In the genomic region with DNA sequence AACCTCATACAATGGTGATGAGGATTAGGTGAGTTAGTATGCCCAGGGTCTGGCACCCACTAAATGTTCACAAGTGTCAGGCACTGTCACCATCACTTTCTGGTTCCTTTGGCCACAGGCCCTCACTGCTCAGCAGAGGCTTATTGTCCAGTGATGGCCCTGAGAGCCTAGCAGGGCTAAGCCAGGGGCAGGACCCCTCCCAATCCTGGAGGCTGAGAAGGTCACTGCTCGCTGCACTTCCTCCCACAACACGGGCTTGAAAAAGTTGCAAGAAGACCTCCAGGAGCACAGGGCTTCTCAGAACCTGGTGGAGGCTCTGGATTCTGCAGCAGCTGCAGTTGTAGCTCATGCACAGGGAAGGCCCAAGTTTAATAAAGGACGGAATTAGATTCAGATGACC, we compare ENCODE assay signal across 21 cellular contexts. TPM values are rescaled to one million over a fixed set of nuclear protein-coding genes. Genes with fewer than 3 reads are reported as not detected.
"Had no signal": no experiment of that assay in that cellular context is flagged by ENCODE, and none has a peak within 500 bp of the region (broad histone marks: within the 10 kb centered on the region; RNA-seq: fewer than 3 reads in every experiment).

No MANE protein-coding gene starts in this region.

- H3K27ac ChIP-seq: SJSA1, SK-N-MC had no signal

- H3K36me3 ChIP-seq: MG63, SJSA1 had no signal

- DNase-seq: Karpas-422, KG1, MG63, NCI-H1092 treated with DMSO at 0.1 percent for 48 hours, NCI-H1436, NCI-H187, NCI-H2029, NCI-H2081 treated with DMSO at 0.1 percent for 48 hours, NCI-H2171, NCI-H226, NCI-H446, NCI-H510A, NCI-H524 treated with DMSO at 0.1 percent for 48 hours, NCI-H69, NCI-H774, Right ventricle myocardium superior, RPMI8226, SIG-M5 had no signal

- H3K9me3 ChIP-seq: SJSA1 had no signal

- H3K27me3 ChIP-seq: SJSA1 had no signal

- H3K4me1 ChIP-seq: SJSA1 had no signal

- H3K4me3 ChIP-seq: MG63, SJSA1, SK-N-MC had no signal

RNA-seq across cellular contexts. Expression of a gene that starts 48.1 kb away (rescaled TPM):
- total RNA-seq: HT-29, Right ventricle myocardium superior, SJSA1 had no signal

RNA-seq across cellular contexts. Expression of a gene that starts 48.9 kb away (rescaled TPM):
- total RNA-seq: HT-29, SJSA1 had no signal
